ENCODE assay signal across 8 cellular contexts in genomic region chr12:51391047-51391837, GRCh38. TPM values are rescaled to one million over a fixed set of nuclear protein-coding genes. Genes with fewer than 3 reads are reported as not detected.
DNase-seq lines count a peak whose midpoint lies in the region; ATAC-seq and TF ChIP-seq lines count a peak whose summit lies in the region.

TSS of gene GALNT6 (minus strand) at chr12:51391406. CDS start at chr12:51379781, 11,625 bp downstream.

- H3K9me3 ChIP-seq in Caco-2: no peaks in the 10 kb centered on the region

- peak within 1 kb of the TSS; percentile 99 for H3K27ac Mint-ChIP-seq in Caco-2 (ENCODE audit: unreplicated experiment)
- H3K27ac Mint-ChIP-seq in WTC11: peak within 1 kb of the TSS; percentile 66

- POLR2A ChIA-PET in Caco-2 (lab: Charles Lee) (interaction anchor here (0.5 to 1.5 kb wide), 8 partner anchors 8 to 805 kb away, joined by 3 to 19 read pairs (median 4); no protein-coding TSS in a partner anchor), WTC11 (lab: Charles Lee) (interaction anchor here (0.5 to 0.7 kb wide), 4 partner anchors 25 to 441 kb away, joined by 3 to 5 read pairs (median 3); no protein-coding TSS in a partner anchor)

- H3K4me3 Mint-ChIP-seq in Caco-2 (ENCODE audit: unreplicated experiment) (peak within 1 kb of the TSS; percentile 83), WTC11 (peak within 1 kb of the TSS; percentile 86)

- ATAC-seq in GM21576 (IDR thresholded peaks at IDR 0.05; ENCODE audit: unreplicated experiment): peak; percentile 38
- ATAC-seq in WTC11: peak; percentile 88
- no peak for ATAC-seq in GM19452 (IDR thresholded peaks at IDR 0.05; ENCODE audit: unreplicated experiment)

- H3K4me1 ChIP-seq in Caco-2: peaks cover 55% of the 10 kb centered on the region

- H3K27me3 Mint-ChIP-seq in Caco-2 (ENCODE audit: insufficient read depth, unreplicated experiment) (no peaks in the 10 kb centered on the region), WTC11 (ENCODE audit: low read depth) (no peaks in the 10 kb centered on the region)

- BruUV-seq in Caco-2 (replicated peaks; lab: Mats Ljungman, UMichigan): no TSS peak

- H3K9me3 Mint-ChIP-seq in Caco-2 (ENCODE audit: unreplicated experiment) (no peaks in the 10 kb centered on the region), WTC11 (no peaks in the 10 kb centered on the region)

- TF ChIP-seq CTCF in Caco-2 (IDR thresholded peaks at IDR 0.05; ENCODE audit: insufficient read depth in 1 of 2, low read depth in 1 of 2, low read length in 1 of 2, severe bottlenecking in 1 of 2, unreplicated experiment in 1 of 2) (peak in 1 of 2 experiments; percentile 15), WTC11 (IDR thresholded peaks at IDR 0.05) (no peak)

- H3K4me3 ChIP-seq in Caco-2 (ENCODE audit: low read depth, low read length): peak within 1 kb of the TSS; percentile 87

- CTCF ChIA-PET in Caco-2 (lab: Charles Lee) (interaction anchor here (0.6 to 2.0 kb wide), 7 partner anchors 8 to 626 kb away, joined by 3 to 6 read pairs (median 3); partner anchors contain the start of gene SLC4A8), WTC11 (lab: Charles Lee) (interaction anchor here (0.6 to 2.1 kb wide), 14 partner anchors 20 to 1423 kb away, joined by 3 to 9 read pairs (median 4); partner anchors contain the start of genes POU6F1, SLC4A8 and SMAGP)

- no peaks in the 10 kb centered on the region for H3K36me3 ChIP-seq in Caco-2 (ENCODE audit: control insufficient read depth, insufficient read depth, low read length)

- H3K4me1 Mint-ChIP-seq in Caco-2 (ENCODE audit: low read depth, unreplicated experiment): peaks cover 56% of the 10 kb centered on the region
- peaks cover 63% of the 10 kb centered on the region for H3K4me1 Mint-ChIP-seq in WTC11

- peaks cover 54% of the 10 kb centered on the region for H3K36me3 Mint-ChIP-seq in Caco-2 (ENCODE audit: insufficient read depth, unreplicated experiment)
- H3K36me3 Mint-ChIP-seq in WTC11: peaks cover 10% of the 10 kb centered on the region; the same call in 1 of the 2 replicates

- DNase-seq in Caco-2 (peak; percentile 85 to 92), M059J (ENCODE audit: low read depth) (peak; percentile 44), WTC11 (ENCODE audit: low spot score) (peak; percentile 79), caudate nucleus (lab: John Stamatoyannopoulos, UW) (peak in 8 of 61 donors; percentile 21 to 54 (median 29)), left kidney (ENCODE audit: low read depth, low spot score) (peak; percentile 77)
- DNase-seq in stimulated activated CD4-positive, alpha-beta T cell treated with anti-CD3 and anti-CD28 coated beads, Interleukin-4, amount 100 ng/mL, for 4 hours: peak; percentile 68 to 75

- H3K27me3 ChIP-seq in Caco-2 (replicated peaks; ENCODE audit: control insufficient read depth, insufficient read depth, low read length): no peaks in the 10 kb centered on the region

- intact Hi-C loops in Caco-2 (cut with micrococcal nuclease; ENCODE audit: unreplicated experiment): loop anchor here (1.0 kb wide), 1 partner anchor 9 kb away; no protein-coding TSS in a partner anchor

- H3K27ac ChIP-seq in caudate nucleus (ENCODE audit: low read depth, low read length): peak within 1 kb of the TSS; percentile 55

TF ChIP-seq in WTC11, 78 proteins besides CTCF, POLR2A, EP300 and RAD21 (continues in another document):
- TF ChIP-seq HMGA2 (CRISPR knock-in tag; IDR thresholded peaks at IDR 0.05) (no peak), MYBL2 (CRISPR knock-in tag; IDR thresholded peaks at IDR 0.05) (no peak), FOXP1 (CRISPR knock-in tag; IDR thresholded peaks at IDR 0.05; ENCODE audit: borderline replicate concordance) (no peak), STAT6 (CRISPR knock-in tag; conservative IDR thresholded peaks at IDR 0.05; ENCODE audit: low read depth) (no peak), NR2C2 (CRISPR knock-in tag; IDR thresholded peaks at IDR 0.05) (no peak), E2F5 (CRISPR knock-in tag; IDR thresholded peaks at IDR 0.05) (peak; percentile 70; the same call in 1 of the 2 replicates), CREB1 (CRISPR knock-in tag; IDR thresholded peaks at IDR 0.05) (no peak), USF1 (CRISPR knock-in tag; IDR thresholded peaks at IDR 0.05) (peak; percentile 35), PRDM15 (CRISPR knock-in tag; IDR thresholded peaks at IDR 0.05) (no peak), MAX (CRISPR knock-in tag; IDR thresholded peaks at IDR 0.05) (peak; percentile 59; the same call in 1 of the 2 replicates), FOXP4 (CRISPR knock-in tag; IDR thresholded peaks at IDR 0.05) (peak; percentile 16; the same call in 1 of the 2 replicates), ZNF671 (CRISPR knock-in tag; IDR thresholded peaks at IDR 0.05) (no peak)

RNA-seq across cellular contexts. Expression of gene GALNT6, which starts in this region (rescaled TPM):
- total RNA-seq in Caco-2 (2022) (170 and 190 TPM in 2 replicates), WTC11 (2021) (11.0 to 18.3 TPM (median 11.2 TPM) in 3 replicates)
- total RNA-seq in M059J (2014; rRNA removed; shearing (Covaris generic)): 31.4 and 48.0 TPM in 2 replicates
